In the genomic region with DNA sequence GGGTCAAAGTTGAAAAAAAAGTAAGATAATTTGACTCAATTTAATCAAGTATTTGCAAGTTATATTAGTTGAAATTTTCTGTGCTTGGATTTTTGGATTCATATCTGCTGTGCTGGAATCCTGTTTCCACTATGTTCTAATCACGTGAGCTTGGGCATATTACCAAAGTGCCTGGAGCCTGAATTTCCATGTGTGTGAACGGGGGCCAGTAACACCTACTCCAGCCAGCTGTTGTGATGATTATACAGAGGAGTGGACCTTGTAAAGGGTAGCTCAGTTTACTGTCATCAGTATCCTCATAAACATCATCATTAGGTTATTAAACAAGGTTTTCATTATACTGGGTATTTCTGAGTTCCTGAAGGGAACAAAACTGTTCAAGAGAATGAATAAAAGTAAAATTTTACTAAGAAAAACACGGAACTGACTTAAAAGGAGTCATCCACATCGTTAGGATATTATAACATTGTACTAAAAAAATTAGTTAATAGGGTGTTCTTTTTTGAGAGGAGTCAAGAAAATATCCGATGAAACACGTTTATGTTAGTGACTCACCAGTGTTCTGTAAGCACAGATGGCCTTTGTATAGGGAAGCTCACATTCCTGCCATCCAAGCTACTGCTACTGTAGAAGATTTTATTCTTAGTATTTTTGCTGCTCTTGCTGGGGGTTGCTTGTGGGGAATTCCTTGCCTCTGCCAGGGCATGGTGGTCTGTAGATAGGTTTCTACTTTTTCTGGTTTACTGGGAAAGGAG, we compare ENCODE assay signal across 14 cellular contexts.
DNase-seq lines count a peak whose midpoint lies in the region; ATAC-seq, FAIRE-seq and TF ChIP-seq lines count a peak whose summit lies in the region.
"Had no signal": no experiment of that assay in that cellular context is flagged by ENCODE, and none has a peak within 500 bp of the region (broad histone marks: within the 10 kb centered on the region; RNA-seq: fewer than 3 reads in every experiment).

No MANE protein-coding gene starts in this region.

- H3K36me3 ChIP-seq in mesodermal cell (ENCODE audit: control insufficient read depth, insufficient read depth, low read length), result no peaks in the 10 kb centered on the region
- H3K36me3 ChIP-seq: spleen had no signal

- TF ChIP-seq POLR2A in GM18505 (IDR thresholded peaks at IDR 0.05; ENCODE audit: borderline replicate concordance, extremely low read depth, insufficient read depth, insufficient read length) (no peak), GM12892 (IDR thresholded peaks at IDR 0.05; ENCODE audit: low read depth, low read length) (no peak)

- no peak for FAIRE-seq in GM12892 (lab: Jason Lieb, UNC)

- no peaks in the 10 kb centered on the region for H3K9me3 ChIP-seq in mesodermal cell (ENCODE audit: control insufficient read depth, low read length)
- H3K9me3 ChIP-seq: spleen had no signal

- H3K4me1 ChIP-seq in mesodermal cell (ENCODE audit: control insufficient read depth, insufficient read depth, low read length, poor library complexity, severe bottlenecking), result peaks cover 44% of the 10 kb centered on the region
- H3K4me1 ChIP-seq: spleen had no signal

- no peak for TF ChIP-seq CTCF in epithelial cell of proximal tubule (conservative IDR thresholded peaks at IDR 0.05; ENCODE audit: low read depth, low read length)

- peak overlapping the region; percentile 19 for H3K4me3 ChIP-seq in epithelial cell of proximal tubule (ENCODE audit: low read depth, low read length)
- H3K4me3 ChIP-seq in mesodermal cell (ENCODE audit: extremely low read depth, insufficient read depth, low read length, poor library complexity, severe bottlenecking), result no peak overlapping the region
- H3K4me3 ChIP-seq: lung, spleen had no signal

- ATAC-seq in GM18505 (IDR thresholded peaks at IDR 0.05; ENCODE audit: unreplicated experiment) (no peak), HG03097 (IDR thresholded peaks at IDR 0.05; ENCODE audit: low FRiP score, unreplicated experiment) (no peak)

- WGBS in mesodermal cell (ENCODE audit: insufficient coverage in 2 of 2), 2 experiments, result 65 to 100% methylated on average over 1 to 2 of the region's 6 CpGs

- DNase-seq in Ammon's horn (ENCODE audit: low spot score) (peak; percentile 12), NCI-H446 treated with DMSO at 0.1 percent for 48 hours (lab: John Stamatoyannopoulos, UW) (peak; percentile 71), epithelial cell of proximal tubule (ENCODE audit: low read depth) (no peak), GM12892 (ENCODE audit: insufficient read length) (no peak), middle frontal gyrus (ENCODE audit: extremely low spot score, low spot score) (no peak)
- DNase-seq: activated T-cell treated with anti-CD3 and anti-CD28 coated beads, Interleukin-2, amount 50 U/mL, for 24 hours; H7; spleen; stimulated activated naive CD4-positive, alpha-beta T cell treated with Interleukin-2 at 50 U/mL for 16 hours; T-helper 9 cell had no signal

- H3K27ac ChIP-seq in mesodermal cell (ENCODE audit: low read depth, low read length, severe bottlenecking), result peak overlapping the region; percentile 51
- H3K27ac ChIP-seq: spleen had no signal

Comparison
In these comparisons a context has a peak if more than half of its experiments do, and no peak if none do; other contexts are left out.
1. DNase-seq: peak in Ammon's horn (single experiment) and NCI-H446 treated with DMSO at 0.1 percent for 48 hours (single experiment); none in epithelial cell of proximal tubule (single experiment), GM12892 (single experiment) and middle frontal gyrus (single experiment).